Comparison of ENCODE assay signal across 1 cellular context in genomic region chr9:125189361-125190289, GRCh38.
TF ChIP-seq lines count a peak whose summit lies in the region.

TSS of gene PPP6C (minus strand) at chr9:125189803. CDS start at chr9:125189718, 85 bp downstream.

TF ChIP-seq in K562, 482 proteins besides CTCF, POLR2A, EP300 and RAD21 (continued from another document and continues in another):
- TF ChIP-seq HDAC8 (tag; IDR thresholded peaks at IDR 0.05) (no peak), ZNF354B (CRISPR knock-in tag; IDR thresholded peaks at IDR 0.05) (no peak), UBTF (IDR thresholded peaks at IDR 0.05; ENCODE audit: borderline replicate concordance in 1 of 2, low read depth in 2 of 2, low read length in 2 of 2) (no peak), E2F6 (IDR thresholded peaks at IDR 0.05; ENCODE audit: borderline replicate concordance in 1 of 2, extremely low read depth in 1 of 2, insufficient read depth in 1 of 2, insufficient read length in 1 of 2, low read depth in 1 of 2, low read length in 1 of 2, poor library complexity in 1 of 2, severe bottlenecking in 1 of 2) (peak in 1 of 2 experiments; percentile 45), SP2 (IDR thresholded peaks at IDR 0.05; ENCODE audit: extremely low read depth, low read depth, low read length, poor library complexity, severe bottlenecking) (no peak), KAT7 (CRISPR knock-in tag; IDR thresholded peaks at IDR 0.05; ENCODE audit: borderline replicate concordance) (no peak), ZNF57 (CRISPR knock-in tag; IDR thresholded peaks at IDR 0.05) (no peak), BCL6 (CRISPR knock-in tag; IDR thresholded peaks at IDR 0.05) (no peak), OTX1 (CRISPR knock-in tag; IDR thresholded peaks at IDR 0.05) (0 out of 2 replicates have a peak, but pooled peaks have one; percentile 50), ZNF197 (CRISPR knock-in tag; IDR thresholded peaks at IDR 0.05; ENCODE audit: low read depth) (no peak), FOXK2 (conservative IDR thresholded peaks at IDR 0.05 in 1 of 2, IDR thresholded peaks at IDR 0.05 in 1 of 2; ENCODE audit: low read depth in 2 of 2) (peak; percentile 42 to 76; a peak in 3 of 4 replicates), NKRF (IDR thresholded peaks at IDR 0.05; ENCODE audit: borderline replicate concordance) (peak; percentile 46; the same call in 1 of the 2 replicates), ZNF717 (CRISPR knock-in tag; IDR thresholded peaks at IDR 0.05) (no peak), ZNF740 (CRISPR knock-in tag; IDR thresholded peaks at IDR 0.05) (no peak), ZNF740 (tag; IDR thresholded peaks at IDR 0.05) (no peak), KLF6 (CRISPR knock-in tag; IDR thresholded peaks at IDR 0.05; ENCODE audit: borderline replicate concordance) (no peak), CCNT2 (IDR thresholded peaks at IDR 0.05; ENCODE audit: borderline replicate concordance, extremely low read depth, insufficient read length, low read depth, low read length) (peak; percentile 79), MAFF (IDR thresholded peaks at IDR 0.05; ENCODE audit: low read length) (no peak), KAT2B (IDR thresholded peaks at IDR 0.05; ENCODE audit: low read depth, low read length) (no peak), ASH1L (IDR thresholded peaks at IDR 0.05; ENCODE audit: borderline replicate concordance, low read depth, partially characterized antibody) (no peak), SREBF1 (IDR thresholded peaks at IDR 0.05; ENCODE audit: borderline replicate concordance, low read depth, low read length) (no peak), CEBPG (CRISPR knock-in tag; IDR thresholded peaks at IDR 0.05) (no peak; the same call in 1 of the 2 replicates), CEBPG (tag; conservative IDR thresholded peaks at IDR 0.05 in 1 of 2, IDR thresholded peaks at IDR 0.05 in 1 of 2) (no peak; a peak in 1 of 4 replicates), GATAD2A (IDR thresholded peaks at IDR 0.05) (no peak), JUND (IDR thresholded peaks at IDR 0.05; ENCODE audit: borderline replicate concordance, low read depth, low read length) (peak; percentile 80), JUND (tag; IDR thresholded peaks at IDR 0.05; ENCODE audit: borderline replicate concordance, low read depth, low read length) (peak; percentile 47; the same call in 1 of the 3 replicates), SNRNP70 (optimal IDR thresholded peaks at IDR 0.05; ENCODE audit: low read depth, low read length) (no peak), ZSCAN32 (CRISPR knock-in tag; IDR thresholded peaks at IDR 0.05) (no peak), NFXL1 (CRISPR knock-in tag; IDR thresholded peaks at IDR 0.05) (no peak), FOSL1 (tag; conservative IDR thresholded peaks at IDR 0.05) (0 out of 2 replicates have a peak, but pooled peaks have one; percentile 30), NCOA1 (IDR thresholded peaks at IDR 0.05; ENCODE audit: low read depth) (0 out of 2 replicates have a peak, but pooled peaks have one; percentile 10), ZFP1 (CRISPR knock-in tag; IDR thresholded peaks at IDR 0.05) (no peak), NR0B1 (IDR thresholded peaks at IDR 0.05; ENCODE audit: partially characterized antibody) (no peak), HDAC3 (IDR thresholded peaks at IDR 0.05; ENCODE audit: borderline replicate concordance, partially characterized antibody) (no peak), KDM2B (CRISPR knock-in tag; IDR thresholded peaks at IDR 0.05) (no peak), ZNF436 (CRISPR knock-in tag; IDR thresholded peaks at IDR 0.05) (no peak), NCOA4 (IDR thresholded peaks at IDR 0.05; ENCODE audit: partially characterized antibody) (no peak), ZNF24 (IDR thresholded peaks at IDR 0.05) (peak; percentile 66; the same call in 1 of the 2 replicates), HDAC2 (IDR thresholded peaks at IDR 0.05) (no peak), ZNF23 (CRISPR knock-in tag; IDR thresholded peaks at IDR 0.05) (no peak), RBM15 (IDR thresholded peaks at IDR 0.05; ENCODE audit: insufficient read depth, low read length) (no peak), CHCHD3 (CRISPR knock-in tag; IDR thresholded peaks at IDR 0.05) (no peak), ZNF41 (CRISPR knock-in tag; conservative IDR thresholded peaks at IDR 0.05) (no peak), CREB3 (tag; conservative IDR thresholded peaks at IDR 0.05; ENCODE audit: low read depth) (no peak), POLR2B (IDR thresholded peaks at IDR 0.05; ENCODE audit: low read depth, partially characterized antibody) (peak; percentile 72), HNRNPK (IDR thresholded peaks at IDR 0.05; ENCODE audit: low read depth, low read length, poor library complexity, severe bottlenecking) (no peak), MCM2 (IDR thresholded peaks at IDR 0.05; ENCODE audit: low read depth) (no peak), MCM5 (IDR thresholded peaks at IDR 0.05; ENCODE audit: low read depth) (no peak), ZNF584 (CRISPR knock-in tag; IDR thresholded peaks at IDR 0.05; ENCODE audit: low read depth) (peak; percentile 88), PATZ1 (CRISPR knock-in tag; IDR thresholded peaks at IDR 0.05; ENCODE audit: borderline replicate concordance) (no peak), CBFA2T3 (IDR thresholded peaks at IDR 0.05) (no peak), HNRNPLL (IDR thresholded peaks at IDR 0.05; ENCODE audit: low read depth, low read length, poor library complexity, severe bottlenecking) (peak; percentile 71), E2F4 (CRISPR knock-in tag; IDR thresholded peaks at IDR 0.05; ENCODE audit: low read depth) (no peak), ZNF75A (CRISPR knock-in tag; IDR thresholded peaks at IDR 0.05) (no peak), ZNF134 (CRISPR knock-in tag; conservative IDR thresholded peaks at IDR 0.05) (no peak), MLX (CRISPR knock-in tag; conservative IDR thresholded peaks at IDR 0.05) (0 out of 4 replicates have a peak, but pooled peaks of 1 of the 2 experiments have one; percentile 65), CBX8 (IDR thresholded peaks at IDR 0.05; ENCODE audit: borderline replicate concordance, extremely low read depth, low read depth, low read length, poor library complexity, severe bottlenecking) (no peak), POLR2AphosphoS2 (IDR thresholded peaks at IDR 0.05; ENCODE audit: low read length) (no peak), ELF2 (CRISPR knock-in tag; IDR thresholded peaks at IDR 0.05) (no peak), CTBP1 (IDR thresholded peaks at IDR 0.05; ENCODE audit: borderline replicate concordance) (0 out of 2 replicates have a peak, but pooled peaks have one; percentile 36), MYBL2 (IDR thresholded peaks at IDR 0.05; ENCODE audit: low read depth) (no peak), MYBL2 (CRISPR knock-in tag; IDR thresholded peaks at IDR 0.05; ENCODE audit: borderline replicate concordance) (no peak)
